ENCODE assay signal across 8 cellular contexts in the genomic region with DNA sequence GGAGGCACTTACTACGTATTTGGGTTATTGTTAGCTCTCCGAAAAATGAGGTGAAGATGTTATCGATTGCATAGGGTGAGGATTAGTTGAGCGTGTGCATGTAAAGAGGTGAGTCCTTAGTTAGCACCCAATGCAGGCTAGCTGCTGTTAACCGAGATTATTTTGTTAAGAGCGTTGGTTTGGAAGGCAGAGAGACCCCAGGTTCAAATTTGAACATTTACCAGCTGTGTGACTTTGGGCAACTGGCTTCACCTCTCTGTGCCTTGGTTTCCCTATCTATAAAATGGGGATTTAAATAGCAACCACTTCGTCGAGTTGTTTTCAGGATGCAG. TPM values are rescaled to one million over a fixed set of nuclear protein-coding genes. Genes with fewer than 3 reads are reported as not detected.
A peak's percentile ranks its signal among the peaks of the same experiment; 100 is the strongest.
DNase-seq lines count a peak whose midpoint lies in the region; ATAC-seq, FAIRE-seq and TF ChIP-seq lines count a peak whose summit lies in the region.

No MANE protein-coding gene starts in this region.

- peak; percentile 89 for FAIRE-seq in A549 (lab: Jason Lieb, UNC)
- FAIRE-seq in GM12878 (lab: Jason Lieb, UNC), result no peak

- peak overlapping the region; percentile 90 for H3K4me2 ChIP-seq in A549
- H3K4me2 ChIP-seq in GM12878 (ENCODE audit: control insufficient read depth, insufficient read depth), result peak overlapping the region; percentile 95

- H3K4me1 ChIP-seq in A549 (peaks cover 30% of the 10 kb centered on the region), HUES48 (ENCODE audit: control insufficient read depth, insufficient read depth, low read length) (peaks cover 23% of the 10 kb centered on the region), GM12878 (ENCODE audit: control insufficient read depth, insufficient read depth, low read length) (peaks cover 27% of the 10 kb centered on the region)

- H2AFZ ChIP-seq in GM12878 (ENCODE audit: control insufficient read depth, low read depth, low read length), result peak overlapping the region; percentile 95; the same call in 1 of the 2 replicates

- WGBS in A549 (ENCODE audit: missing lambda C conversion rate), result 6% methylated on average over 8 of the region's 8 CpGs
- 0% methylated on average over 8 of the region's 8 CpGs for WGBS in GM12878 (ENCODE audit: insufficient coverage, insufficient replicate concordance, low lambda C conversion rate, missing lambda C conversion rate)

- H3K27me3 ChIP-seq in HUES48 (ENCODE audit: control insufficient read depth, insufficient read depth, low read length) (no peaks in the 10 kb centered on the region; the same call in 1 of the 2 replicates), GM12878 (replicated peaks in 1 of 2; ENCODE audit: control insufficient read depth in 2 of 2, insufficient read depth in 2 of 2, low read length in 1 of 2) (no peaks in the 10 kb centered on the region)

- no TSS peak for BruUV-seq in GM12878 (replicated peaks; lab: Mats Ljungman, UMichigan)

- H3K9me3 ChIP-seq in A549 (no peaks in the 10 kb centered on the region), HUES48 (ENCODE audit: control insufficient read depth, insufficient read depth, low read length) (no peaks in the 10 kb centered on the region), GM12878 (replicated peaks; ENCODE audit: control insufficient read depth, insufficient read depth, low read length) (no peaks in the 10 kb centered on the region)

- H3K4me1 Mint-ChIP-seq in mesothelial cell of epicardium, result peaks cover 27% of the 10 kb centered on the region

- H3K36me3 ChIP-seq in HUES48 (ENCODE audit: control insufficient read depth, insufficient read depth, low read length), result no peaks in the 10 kb centered on the region
- H3K36me3 ChIP-seq in GM12878 (ENCODE audit: control insufficient read depth in 2 of 2, insufficient read depth in 2 of 2, low read length in 1 of 2), result peaks cover 0 to 4% of the 10 kb centered on the region in 2 experiments; a peak in 1 of 4 replicates

- H4K20me1 ChIP-seq in GM12878 (ENCODE audit: control insufficient read depth, insufficient read depth), result no peaks in the 10 kb centered on the region

- TF ChIP-seq RAD21 in A549 (conservative IDR thresholded peaks at IDR 0.05 in 1 of 2, IDR thresholded peaks at IDR 0.05 in 1 of 2), result no peak
- TF ChIP-seq RAD21 in GM12878 (IDR thresholded peaks at IDR 0.05; ENCODE audit: insufficient read depth, low read depth, low read length), result no peak

- peak overlapping the region; percentile 60 for H3K27ac Mint-ChIP-seq in mesothelial cell of epicardium

- RAD21 ChIA-PET in GM12878 (lab: Charles Lee; ENCODE audit: unreplicated experiment), result interaction anchor here (0.7 to 9.9 kb wide), 29 partner anchors 8 to 495 kb away, joined by 3 to 98 read pairs (median 6); partner anchors contain the start of genes CATSPERG and FAM98C

- TF ChIP-seq POLR2A in A549 (IDR thresholded peaks at IDR 0.05; ENCODE audit: low read length) (no peak), GM12878 (IDR thresholded peaks at IDR 0.05; ENCODE audit: low read depth, low read length) (no peak)

- no peaks in the 10 kb centered on the region for H3K36me3 Mint-ChIP-seq in mesothelial cell of epicardium

- peak overlapping the region; percentile 83 to 87 for H3K27ac ChIP-seq in A549
- no peak overlapping the region for H3K27ac ChIP-seq in HUES48 (ENCODE audit: low read depth, low read length)
- peak overlapping the region; percentile 64 for H3K27ac ChIP-seq in GM12878 (ENCODE audit: control insufficient read depth, insufficient read depth)

- peaks cover 57% of the 10 kb centered on the region for H3K79me2 ChIP-seq in GM12878 (ENCODE audit: control insufficient read depth, insufficient read depth, low read length)

- intact Hi-C loops in GM12878 (cut with micrococcal nuclease; ENCODE audit: unreplicated experiment), result loop anchor here (1.0 to 5.0 kb wide), 3 partner anchors 99 to 190 kb away; no protein-coding TSS in a partner anchor

- no peaks in the 10 kb centered on the region for H3K9me3 Mint-ChIP-seq in mesothelial cell of epicardium

- H3K9ac ChIP-seq in HUES48 (ENCODE audit: low read depth, low read length), result peak overlapping the region; percentile 59
- peak overlapping the region; percentile 88 for H3K9ac ChIP-seq in GM12878 (ENCODE audit: control insufficient read depth, insufficient read depth, low read length)

- CTCF ChIA-PET in A549 (lab: Yijun Ruan, JAX) (interaction anchor here (0.5 to 16.1 kb wide), 21 partner anchors 9 to 356 kb away, joined by 3 to 408 read pairs (median 5); no protein-coding TSS in a partner anchor), GM12878 (lab: Yijun Ruan, JAX) (interaction anchor here (0.7 to 11.9 kb wide), 11 partner anchors 16 to 428 kb away, joined by 3 to 183 read pairs (median 4); partner anchors contain the start of gene CATSPERG)

- POLR2A ChIA-PET in A549 (lab: Yijun Ruan, JAX) (interaction anchor here (0.9 to 3.4 kb wide), 10 partner anchors 10 to 1793 kb away, joined by 3 to 57 read pairs (median 6); partner anchors contain the start of genes POLR2I, PSMD8 and TBCB), GM12878 (lab: Charles Lee) (interaction anchor here (0.7 to 4.7 kb wide), 19 partner anchors 8 to 428 kb away, joined by 3 to 34 read pairs (median 5); partner anchors contain the start of gene CATSPERG)

- in situ Hi-C loops in GM12878 (cut with MboI), result no loop called here

- SMC1A ChIA-PET in GM12878 (lab: Charles Lee; ENCODE audit: uncharacterized antibody, unreplicated experiment), result interaction anchor here (0.6 to 8.8 kb wide), 25 partner anchors 11 to 428 kb away, joined by 3 to 119 read pairs (median 7); partner anchors contain the start of gene CATSPERG

- TF ChIP-seq CTCF in A549 (IDR thresholded peaks at IDR 0.05) (no peak), GM12878 (IDR thresholded peaks at IDR 0.05 in 2 of 3, conservative IDR thresholded peaks at IDR 0.05 in 1 of 3; ENCODE audit: control insufficient read depth in 2 of 3, extremely low read depth in 1 of 3, insufficient read depth in 1 of 3, low read depth in 3 of 3, low read length in 3 of 3) (no peak), mesothelial cell of epicardium (IDR thresholded peaks at IDR 0.05; ENCODE audit: unreplicated experiment) (no peak)

- H3K27me3 Mint-ChIP-seq in mesothelial cell of epicardium (ENCODE audit: low read depth), result no peaks in the 10 kb centered on the region

- ATAC-seq in A549 (no peak), GM12878 (peak; percentile 16), HG02763 (IDR thresholded peaks at IDR 0.05; ENCODE audit: unreplicated experiment) (no peak), GM18511 (IDR thresholded peaks at IDR 0.05; ENCODE audit: unreplicated experiment) (no peak)

- TF ChIP-seq EP300 in A549 (IDR thresholded peaks at IDR 0.05) (no peak), GM12878 (IDR thresholded peaks at IDR 0.05; ENCODE audit: borderline replicate concordance in 1 of 2, control insufficient read depth in 1 of 2, low read depth in 2 of 2, low read length in 2 of 2) (no peak)

- H3K4me3 Mint-ChIP-seq in mesothelial cell of epicardium, result peak overlapping the region; percentile 94

- no peak for DNase-seq in A549 (ENCODE audit: low read depth in 1 of 2, low spot score in 1 of 2)
- DNase-seq in GM12878 (ENCODE audit: low read depth, low spot score), result no peak
- no peak for DNase-seq in mesothelial cell of epicardium (ENCODE audit: low spot score in 2 of 2, unreplicated experiment in 2 of 2)
- DNase-seq in SKM-1 (lab: John Stamatoyannopoulos, UW; ENCODE audit: unreplicated experiment), result no peak
- no peak for DNase-seq in iPS-NIHi11 (ENCODE audit: low spot score)

- H3K4me3 ChIP-seq in A549 (peak overlapping the region; percentile 69), HUES48 (ENCODE audit: low read depth, low read length) (peak overlapping the region; percentile 94), GM12878 (peak overlapping the region; percentile 88)

RNA-seq across cellular contexts. Expression of gene SIPA1L3, which starts 0.7 kb away (rescaled TPM):
- 28.9 and 47.8 TPM in 2 replicates for polyA plus RNA-seq in A549 (2011; rRNA removed)
- 27.9 and 36.2 TPM in 2 replicates for polyA plus RNA-seq in A549 (2012; cell fraction: cytosol; rRNA removed)
- polyA plus RNA-seq in A549 (2012; cell fraction: nucleus; rRNA removed), result 73.6 and 96.7 TPM in 2 replicates
- 50.6 to 55.4 TPM (median 53.9 TPM) in 3 replicates for polyA plus RNA-seq in A549 (2017; fragmentation: RNase III; extraction: RNeasy Plus Mini Kit Qiagen cat#74134 plus additional on column Dnase treatment)
- 156 and 168 TPM in 2 replicates for polyA minus RNA-seq in A549 (2011; rRNA and poly(A)+ RNA removed)
- total RNA-seq in GM12878 (2013; cell fraction: nucleolus; rRNA removed), result 281 and 318 TPM in 2 replicates
- 21.8 and 23.7 TPM in 2 replicates for total RNA-seq in GM12878 (2014; rRNA removed)
- total RNA-seq in GM12878 (2014; rRNA removed; fragmentation: Illumina TruSeq; extraction: Trizol), result 25.1 and 25.2 TPM in 2 replicates
- total RNA-seq in GM12878 (2021), result 66.2 and 71.1 TPM in 2 replicates
- 10.4 TPM for polyA plus RNA-seq in GM12878 (2011; ENCODE audit: low read depth)
- polyA plus RNA-seq in GM12878 (2011; rRNA removed), result 8.5 and 14.3 TPM in 2 replicates
- polyA plus RNA-seq in GM12878 (2011; cell fraction: cytosol; rRNA removed), result 10.2 and 16.8 TPM in 2 replicates
- 17.8 and 28.7 TPM in 2 replicates for polyA plus RNA-seq in GM12878 (2011; cell fraction: nucleus; rRNA removed)
- polyA plus RNA-seq in GM12878 (2012), result 19.0 and 28.9 TPM in 2 replicates
- 14.5 and 19.1 TPM in 2 replicates for polyA plus RNA-seq in GM12878 (2014; fragmentation: Illumina TruSeq; extraction: Trizol)
- polyA plus RNA-seq in GM12878 (2014; fragmentation: Nextera tagmentation; extraction: Ambion mirVana), result under 1 TPM; 0.24 to 0.63 TPM
- polyA plus RNA-seq in GM12878 (2014; rRNA removed), result 19.2 and 24.2 TPM in 2 replicates
- 10 to 100 TPM; 17.7 to 23.3 TPM for polyA plus RNA-seq in GM12878 (2016; fragmentation: Nextera tagmentation; extraction: Ambion mirVana)
- 33.6 and 41.5 TPM in 2 replicates for polyA minus RNA-seq in GM12878 (2011; rRNA and poly(A)+ RNA removed)
- polyA minus RNA-seq in GM12878 (2011; cell fraction: cytosol; rRNA and poly(A)+ RNA removed), result 32.3 and 34.3 TPM in 2 replicates
- 23.3 and 46.3 TPM in 2 replicates for polyA minus RNA-seq in GM12878 (2011; cell fraction: nucleus; rRNA and poly(A)+ RNA removed)
- total RNA-seq in mesothelial cell of epicardium, result 55.2 to 60.1 TPM (median 58.2 TPM) in 3 replicates

RNA-seq across cellular contexts. Expression of gene WDR87, which starts 1.3 kb away (rescaled TPM):
- polyA plus RNA-seq in A549 (2011; rRNA removed), result not detected in 2 replicates
- not detected in 2 replicates for polyA plus RNA-seq in A549 (2012; cell fraction: cytosol; rRNA removed)
- polyA plus RNA-seq in A549 (2012; cell fraction: nucleus; rRNA removed), result not detected in 2 replicates
- polyA plus RNA-seq in A549 (2017; fragmentation: RNase III; extraction: RNeasy Plus Mini Kit Qiagen cat#74134 plus additional on column Dnase treatment), result not detected in 3 replicates
- not detected in 2 replicates for polyA minus RNA-seq in A549 (2011; rRNA and poly(A)+ RNA removed)
- total RNA-seq in GM12878 (2013; cell fraction: nucleolus; rRNA removed), result not detected in 2 replicates
- total RNA-seq in GM12878 (2014; rRNA removed), result under 0.01 TPM in 1 of 2 replicates, not detected in the other
- not detected in 2 replicates for total RNA-seq in GM12878 (2014; rRNA removed; fragmentation: Illumina TruSeq; extraction: Trizol)
- total RNA-seq in GM12878 (2021), result not detected in 2 replicates
- polyA plus RNA-seq in GM12878 (2011; ENCODE audit: low read depth), result not detected
- polyA plus RNA-seq in GM12878 (2011; rRNA removed), result not detected in 2 replicates
- polyA plus RNA-seq in GM12878 (2011; cell fraction: cytosol; rRNA removed), result not detected in 2 replicates
- not detected in 2 replicates for polyA plus RNA-seq in GM12878 (2011; cell fraction: nucleus; rRNA removed)
- not detected in 2 replicates for polyA plus RNA-seq in GM12878 (2012)
- polyA plus RNA-seq in GM12878 (2014; fragmentation: Illumina TruSeq; extraction: Trizol), result 0.03 TPM in 1 of 2 replicates, not detected in the other
- not detected for polyA plus RNA-seq in GM12878 (2014; fragmentation: Nextera tagmentation; extraction: Ambion mirVana)
- polyA plus RNA-seq in GM12878 (2014; rRNA removed), result not detected in 2 replicates
- polyA plus RNA-seq in GM12878 (2016; fragmentation: Nextera tagmentation; extraction: Ambion mirVana), result not detected
- not detected in 2 replicates for polyA minus RNA-seq in GM12878 (2011; rRNA and poly(A)+ RNA removed)
- not detected in 2 replicates for polyA minus RNA-seq in GM12878 (2011; cell fraction: cytosol; rRNA and poly(A)+ RNA removed)
- not detected in 2 replicates for polyA minus RNA-seq in GM12878 (2011; cell fraction: nucleus; rRNA and poly(A)+ RNA removed)
- total RNA-seq in mesothelial cell of epicardium, result 0.16 TPM in 1 of 3 replicates, not detected in the others

Comparison
In these comparisons a context has a peak if more than half of its experiments do, and no peak if none do; other contexts are left out.
1. Of the 24 proteins assayed by ChIP-seq in both GM12878 and A549: peak only in GM12878: none; only in A549: HDAC2 and KDM1A; in both: none; in neither: 22.